8 cellular contexts compared by ENCODE assay signal in the genomic region with DNA sequence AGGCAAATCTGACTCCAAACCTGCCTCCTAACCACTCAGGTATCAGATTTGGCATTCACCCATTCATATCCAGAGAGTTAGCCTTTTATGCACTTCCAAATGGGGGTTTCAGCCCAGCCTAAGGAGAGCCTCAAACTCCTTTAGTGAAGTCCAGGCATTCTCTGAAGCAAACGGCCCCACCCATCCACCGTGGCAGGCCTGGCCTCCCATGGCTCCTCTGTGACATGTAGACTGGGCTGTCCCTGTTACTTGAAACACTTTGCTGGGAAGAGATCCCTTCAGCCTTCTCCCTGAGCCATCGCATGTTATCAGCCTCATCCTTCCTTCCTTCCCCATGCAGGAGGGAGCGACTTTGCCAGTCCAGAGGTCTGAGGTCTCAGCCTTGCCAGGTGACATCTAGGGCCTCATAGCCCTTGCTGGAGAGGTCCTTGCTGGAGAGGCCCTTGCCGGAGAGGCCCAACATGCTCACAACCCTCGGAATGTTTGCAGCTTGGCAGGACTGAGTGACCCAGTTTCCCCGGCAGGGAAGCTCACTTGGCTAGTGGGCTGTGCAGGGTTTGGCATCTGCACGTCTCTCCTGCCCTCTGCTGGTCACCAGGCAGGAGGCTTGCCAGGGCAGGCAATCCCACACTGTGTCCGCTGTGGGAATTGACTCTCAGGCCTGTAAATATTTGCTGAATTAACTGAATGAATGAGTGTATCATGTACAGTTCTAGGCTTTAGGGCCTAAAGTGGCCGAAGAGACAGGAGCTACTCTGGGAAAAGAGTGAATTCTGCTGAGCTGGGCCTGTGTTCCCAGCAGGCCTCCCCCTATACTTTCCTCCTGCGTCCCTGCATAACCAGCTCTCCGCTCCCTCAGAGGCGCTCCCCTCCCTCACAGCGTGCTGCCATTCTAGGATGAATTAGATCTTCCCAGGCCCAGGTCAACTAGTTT. TPM values are rescaled to one million over a fixed set of nuclear protein-coding genes. Genes with fewer than 3 reads are reported as not detected.
DNase-seq lines count a peak whose midpoint lies in the region; ATAC-seq, FAIRE-seq and TF ChIP-seq lines count a peak whose summit lies in the region.

No MANE protein-coding gene starts in this region.

- no peak overlapping the region for H3K4me3 ChIP-seq in endothelial cell of umbilical vein (replicated peaks in 1 of 3; ENCODE audit: insufficient read depth in 1 of 3, low read depth in 1 of 3, low read length in 3 of 3)

- H3K27ac ChIP-seq in endothelial cell of umbilical vein (ENCODE audit: insufficient read depth, low read depth, low read length) = no peak overlapping the region

- H3K36me3 ChIP-seq in endothelial cell of umbilical vein (ENCODE audit: control insufficient read depth in 2 of 2, extremely low read depth in 1 of 2, insufficient read depth in 2 of 2, low read length in 2 of 2) = no peaks in the 10 kb centered on the region

- no peak overlapping the region for H2AFZ ChIP-seq in endothelial cell of umbilical vein (ENCODE audit: low read depth, low read length)

- no peaks in the 10 kb centered on the region for H3K4me1 ChIP-seq in endothelial cell of umbilical vein (ENCODE audit: control insufficient read depth, extremely low read depth, insufficient read depth, low read length)

- no peaks in the 10 kb centered on the region for H3K9me3 ChIP-seq in endothelial cell of umbilical vein (replicated peaks; ENCODE audit: control insufficient read depth, insufficient read depth, low read length)

- BruUV-seq in endothelial cell of umbilical vein (replicated peaks; lab: Mats Ljungman, UMichigan) = no TSS peak

- no peaks in the 10 kb centered on the region for H3K27me3 ChIP-seq in endothelial cell of umbilical vein (ENCODE audit: control insufficient read depth in 2 of 2, insufficient read depth in 2 of 2, low read length in 2 of 2)

- dilution Hi-C loops in endothelial cell of umbilical vein (cut with MboI; ENCODE audit: extremely low pct_ligation_motif_present, low sequenced_read_pairs) = no loop called here

- peak; percentile 88 to 96 for TF ChIP-seq CTCF in endothelial cell of umbilical vein (IDR thresholded peaks at IDR 0.05; ENCODE audit: extremely low read depth in 1 of 2, insufficient read depth in 1 of 2, low read depth in 1 of 2, low read length in 2 of 2)

- no peak overlapping the region for H3K9ac ChIP-seq in endothelial cell of umbilical vein (replicated peaks; ENCODE audit: extremely low read depth, insufficient read depth, low read length)

- no peak for TF ChIP-seq POLR2A in endothelial cell of umbilical vein (IDR thresholded peaks at IDR 0.05; ENCODE audit: low read depth, low read length)

- intact Hi-C loops in endothelial cell of umbilical vein (cut with micrococcal nuclease) = loop anchor here (1.0 kb wide), 4 partner anchors 105 to 184 kb away; no protein-coding TSS in a partner anchor

- CTCF ChIA-PET in endothelial cell of umbilical vein (lab: Charles Lee) = interaction anchor here (0.5 to 23.0 kb wide), 50 partner anchors 8 to 221 kb away, joined by 3 to 1577 read pairs (median 4); partner anchors contain the start of genes KCNC4, RBM15 and SLC16A4

- DNase-seq in D341Med (ENCODE audit: low spot score) = peak; percentile 84
- peak; percentile 64 to 73 for DNase-seq in NOMO-1 (lab: John Stamatoyannopoulos, UW; ENCODE audit: unreplicated experiment in 2 of 2)
- DNase-seq in activated CD8-positive, alpha-beta memory T cell treated with anti-CD3 and anti-CD28 coated beads, Interleukin-2, amount 50 U/mL, for 24 hours (ENCODE audit: extremely low read depth) = peak; percentile 20
- peak; percentile 70 for DNase-seq in endothelial cell of umbilical vein (ENCODE audit: low read depth, low spot score)
- DNase-seq in midbrain (lab: John Stamatoyannopoulos, UW) = peak; percentile 81
- DNase-seq in stimulated activated CD8-positive, alpha-beta memory T cell treated with anti-CD3 and anti-CD28 coated beads, Interleukin-4, amount 100 ng/mL, for 1 hour (ENCODE audit: low read depth in 2 of 2, low spot score in 1 of 2) = peak; percentile 34 to 54
- no peak for DNase-seq in mesenteric fat pad (ENCODE audit: low spot score)

- POLR2A ChIA-PET in endothelial cell of umbilical vein (lab: Charles Lee) = interaction anchor here (1.0 kb wide), 1 partner anchor 105 kb away, joined by 9 read pairs; no protein-coding TSS in a partner anchor

- peak; percentile 84 for FAIRE-seq in endothelial cell of umbilical vein (lab: Jason Lieb, UNC)

- H3K9me1 ChIP-seq in endothelial cell of umbilical vein (replicated peaks; ENCODE audit: control insufficient read depth, extremely low read depth, insufficient read depth, low read length) = no peaks in the 10 kb centered on the region

- H3K79me2 ChIP-seq in endothelial cell of umbilical vein (ENCODE audit: control insufficient read depth, insufficient read depth, low read length) = no peaks in the 10 kb centered on the region

- ATAC-seq in HG03354 (IDR thresholded peaks at IDR 0.05; ENCODE audit: poor library complexity, severe bottlenecking, unreplicated experiment) = peak; percentile 52

- no peaks in the 10 kb centered on the region for H4K20me1 ChIP-seq in endothelial cell of umbilical vein (replicated peaks; ENCODE audit: control insufficient read depth, extremely low read depth, insufficient read depth, low read length)

- no peak overlapping the region for H3K4me2 ChIP-seq in endothelial cell of umbilical vein (ENCODE audit: insufficient read depth, low read length)

TF ChIP-seq in endothelial cell of umbilical vein, 7 proteins besides CTCF, POLR2A, EP300 and RAD21:
- TF ChIP-seq POLR2AphosphoS5 (IDR thresholded peaks at IDR 0.05; ENCODE audit: insufficient read depth, low read depth, low read length) (no peak), MYC (IDR thresholded peaks at IDR 0.05; ENCODE audit: low read depth, low read length) (no peak), FOS (IDR thresholded peaks at IDR 0.05; ENCODE audit: borderline replicate concordance, insufficient read depth, low read length) (no peak), JUN (IDR thresholded peaks at IDR 0.05; ENCODE audit: borderline replicate concordance, insufficient read depth, insufficient read length, low read depth) (no peak), GATA2 (IDR thresholded peaks at IDR 0.05; ENCODE audit: insufficient read depth, insufficient read length, low read depth, low read length) (no peak), EZH2 (IDR thresholded peaks at IDR 0.05; ENCODE audit: borderline replicate concordance, low read depth, low read length, severe bottlenecking) (no peak)
- TF ChIP-seq, protein P1, sequence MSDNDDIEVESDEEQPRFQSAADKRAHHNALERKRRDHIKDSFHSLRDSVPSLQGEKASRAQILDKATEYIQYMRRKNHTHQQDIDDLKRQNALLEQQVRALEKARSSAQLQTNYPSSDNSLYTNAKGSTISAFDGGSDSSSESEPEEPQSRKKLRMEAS (IDR thresholded peaks at IDR 0.05; ENCODE audit: insufficient read depth, insufficient read length) = no peak

RNA-seq across cellular contexts. Expression of gene RBM15, which starts 26.7 kb away (rescaled TPM):
- 26.9 and 29.5 TPM in 2 replicates for total RNA-seq in endothelial cell of umbilical vein
- 7.3 and 8.5 TPM in 2 replicates for polyA plus RNA-seq in endothelial cell of umbilical vein
- polyA plus RNA-seq in endothelial cell of umbilical vein (2011; cell fraction: cytosol; rRNA removed) = 7.7 and 7.8 TPM in 2 replicates
- polyA plus RNA-seq in endothelial cell of umbilical vein (2011; cell fraction: nucleus; rRNA removed) = 16.0 and 17.9 TPM in 2 replicates
- polyA plus RNA-seq in endothelial cell of umbilical vein (2012) = 3.9 and 5.5 TPM in 2 replicates
- polyA minus RNA-seq in endothelial cell of umbilical vein = 68.5 and 70.8 TPM in 2 replicates
- 44.8 TPM for polyA minus RNA-seq in endothelial cell of umbilical vein (2011; cell fraction: cytosol; rRNA and poly(A)+ RNA removed)
- polyA minus RNA-seq in endothelial cell of umbilical vein (2011; cell fraction: nucleus; rRNA and poly(A)+ RNA removed) = 66.8 and 80.4 TPM in 2 replicates
- total RNA-seq in mesenteric fat pad = 21.1 TPM
